9 cellular contexts compared by ENCODE assay signal in genomic region chr9:114364528-114365041, GRCh38. TPM values are rescaled to one million over a fixed set of nuclear protein-coding genes. Genes with fewer than 3 reads are reported as not detected.
DNase-seq lines count a peak whose midpoint lies in the region; ATAC-seq and TF ChIP-seq lines count a peak whose summit lies in the region.
"Had no signal": no experiment of that assay in that cellular context is flagged by ENCODE, and none has a peak within 500 bp of the region (broad histone marks: within the 10 kb centered on the region; RNA-seq: fewer than 3 reads in every experiment).

No MANE protein-coding gene starts in this region.

- peak overlapping the region; percentile 26 for H3K4me3 ChIP-seq in CD4-positive, CD25-positive, alpha-beta regulatory T cell (ENCODE audit: low read depth, low read length)
- no peak overlapping the region for H3K4me3 ChIP-seq in KMS-11 (IDR thresholded peaks at IDR 0.05; ENCODE audit: insufficient read depth, low read depth, low read length)

- peak overlapping the region; percentile 98 for H3K27ac ChIP-seq in CD4-positive, CD25-positive, alpha-beta regulatory T cell (ENCODE audit: insufficient read depth, low read length, poor library complexity, severe bottlenecking)
- peak overlapping the region; percentile 86; the same call in 1 of the 2 replicates for H3K27ac ChIP-seq in KMS-11

- no peaks in the 10 kb centered on the region for H4K20me1 ChIP-seq in KMS-11 (ENCODE audit: insufficient read depth)

- H3K4me2 ChIP-seq in KMS-11 = peak overlapping the region; percentile 36; the same call in 1 of the 2 replicates

- no peak overlapping the region for H2AFZ ChIP-seq in KMS-11 (ENCODE audit: low read depth)

- peaks cover 25 to 95% (median 64%) of the 10 kb centered on the region in 4 donors for H3K4me1 Mint-ChIP-seq in CD4-positive, CD25-positive, alpha-beta regulatory T cell
- H3K4me1 Mint-ChIP-seq in activated naive CD8-positive, alpha-beta T cell (ENCODE audit: low read depth) = peaks cover 88% of the 10 kb centered on the region
- peaks cover 54% of the 10 kb centered on the region for H3K4me1 Mint-ChIP-seq in memory B cell

- H3K9me3 Mint-ChIP-seq in CD4-positive, CD25-positive, alpha-beta regulatory T cell = peaks cover 0 to under 1% (median 0%) of the 10 kb centered on the region in 7 donors
- H3K9me3 Mint-ChIP-seq in activated naive CD8-positive, alpha-beta T cell (ENCODE audit: low read depth) = no peaks in the 10 kb centered on the region
- H3K9me3 Mint-ChIP-seq in memory B cell = no peaks in the 10 kb centered on the region
- H3K9me3 Mint-ChIP-seq: brain had no signal

- H3K9ac ChIP-seq in KMS-11 = no peak overlapping the region

- H3K36me3 ChIP-seq in CD4-positive, CD25-positive, alpha-beta regulatory T cell (ENCODE audit: control insufficient read depth, insufficient read depth, low read length) = peaks cover 93% of the 10 kb centered on the region
- peaks cover 13% of the 10 kb centered on the region for H3K36me3 ChIP-seq in KMS-11 (ENCODE audit: insufficient read depth)

- H3K36me3 Mint-ChIP-seq in CD4-positive, CD25-positive, alpha-beta regulatory T cell = peaks cover 66% of the 10 kb centered on the region
- peaks cover 37% of the 10 kb centered on the region for H3K36me3 Mint-ChIP-seq in activated naive CD8-positive, alpha-beta T cell
- peaks cover 56% of the 10 kb centered on the region for H3K36me3 Mint-ChIP-seq in memory B cell

- H3K27ac Mint-ChIP-seq in CD4-positive, CD25-positive, alpha-beta regulatory T cell = peak overlapping the region; percentile 95 to 97 (median 96)
- H3K27ac Mint-ChIP-seq in activated naive CD8-positive, alpha-beta T cell = peak overlapping the region; percentile 95
- H3K27ac Mint-ChIP-seq in memory B cell = peak overlapping the region; percentile 90
- H3K27ac Mint-ChIP-seq: brain had no signal

- H3K9me3 ChIP-seq in CD4-positive, CD25-positive, alpha-beta regulatory T cell (ENCODE audit: control insufficient read depth in 2 of 2, low read length in 2 of 2) = no peaks in the 10 kb centered on the region

- H3K4me3 Mint-ChIP-seq in CD4-positive, CD25-positive, alpha-beta regulatory T cell = peak overlapping the region in 3 of 4 donors; percentile 8 to 41 (median 29)
- H3K4me3 Mint-ChIP-seq in activated naive CD8-positive, alpha-beta T cell = peak overlapping the region; percentile 59
- peak overlapping the region; percentile 52 for H3K4me3 Mint-ChIP-seq in memory B cell
- H3K4me3 Mint-ChIP-seq: brain had no signal

- ATAC-seq in CD4-positive, CD25-positive, alpha-beta regulatory T cell (ENCODE audit: low read depth in 2 of 2) = no peak
- peak; percentile 55 for ATAC-seq in memory B cell (ENCODE audit: low read depth)
- no peak for ATAC-seq in HG03097 (IDR thresholded peaks at IDR 0.05; ENCODE audit: low FRiP score, unreplicated experiment)

- peaks cover 3% of the 10 kb centered on the region; the same call in 1 of the 2 replicates for H3K79me2 ChIP-seq in KMS-11 (ENCODE audit: insufficient read depth, low read depth)

- no peaks in the 10 kb centered on the region for H3K27me3 ChIP-seq in CD4-positive, CD25-positive, alpha-beta regulatory T cell (ENCODE audit: control insufficient read depth, insufficient read depth, low read length)
- H3K27me3 ChIP-seq in KMS-11 (ENCODE audit: insufficient read depth, low read depth) = no peaks in the 10 kb centered on the region

- DNase-seq in CD4-positive, CD25-positive, alpha-beta regulatory T cell = no peak
- no peak for DNase-seq in memory B cell (ENCODE audit: low spot score in 2 of 2)
- no peak for DNase-seq in hypothalamus (lab: John Stamatoyannopoulos, UW)
- DNase-seq in effector CD8-positive, alpha-beta T cell (lab: John Stamatoyannopoulos, UW) = no peak
- no peak for DNase-seq in NCI-H69 (lab: John Stamatoyannopoulos, UW)

- H3K27me3 Mint-ChIP-seq in CD4-positive, CD25-positive, alpha-beta regulatory T cell = no peaks in the 10 kb centered on the region
- H3K27me3 Mint-ChIP-seq in activated naive CD8-positive, alpha-beta T cell = no peaks in the 10 kb centered on the region
- H3K27me3 Mint-ChIP-seq in memory B cell = no peaks in the 10 kb centered on the region
- H3K27me3 Mint-ChIP-seq: brain had no signal

- no peak for TF ChIP-seq CTCF in KMS-11 (conservative IDR thresholded peaks at IDR 0.05; ENCODE audit: low read depth, low read length)

- peaks cover 86% of the 10 kb centered on the region for H3K4me1 ChIP-seq in CD4-positive, CD25-positive, alpha-beta regulatory T cell (ENCODE audit: control insufficient read depth, insufficient read depth, low read length, poor library complexity, severe bottlenecking)
- peaks cover 68% of the 10 kb centered on the region for H3K4me1 ChIP-seq in KMS-11 (ENCODE audit: low read depth, poor library complexity, severe bottlenecking)

RNA-seq across cellular contexts. Expression of gene AKNA, which starts 23.2 kb away (rescaled TPM):
- total RNA-seq in CD4-positive, CD25-positive, alpha-beta regulatory T cell = 381 TPM
- polyA plus RNA-seq in CD4-positive, CD25-positive, alpha-beta regulatory T cell = 10 to 100 TPM; 11.9 to 16.6 (median 14.5) TPM

RNA-seq across cellular contexts. Expression of gene ORM2, which starts 34.9 kb away (rescaled TPM):
- not detected for total RNA-seq in CD4-positive, CD25-positive, alpha-beta regulatory T cell
- not detected for polyA plus RNA-seq in CD4-positive, CD25-positive, alpha-beta regulatory T cell

RNA-seq across cellular contexts. Expression of gene ORM1, which starts 41.7 kb away (rescaled TPM):
- not detected for total RNA-seq in CD4-positive, CD25-positive, alpha-beta regulatory T cell
- not detected for polyA plus RNA-seq in CD4-positive, CD25-positive, alpha-beta regulatory T cell
